In the genomic region with DNA sequence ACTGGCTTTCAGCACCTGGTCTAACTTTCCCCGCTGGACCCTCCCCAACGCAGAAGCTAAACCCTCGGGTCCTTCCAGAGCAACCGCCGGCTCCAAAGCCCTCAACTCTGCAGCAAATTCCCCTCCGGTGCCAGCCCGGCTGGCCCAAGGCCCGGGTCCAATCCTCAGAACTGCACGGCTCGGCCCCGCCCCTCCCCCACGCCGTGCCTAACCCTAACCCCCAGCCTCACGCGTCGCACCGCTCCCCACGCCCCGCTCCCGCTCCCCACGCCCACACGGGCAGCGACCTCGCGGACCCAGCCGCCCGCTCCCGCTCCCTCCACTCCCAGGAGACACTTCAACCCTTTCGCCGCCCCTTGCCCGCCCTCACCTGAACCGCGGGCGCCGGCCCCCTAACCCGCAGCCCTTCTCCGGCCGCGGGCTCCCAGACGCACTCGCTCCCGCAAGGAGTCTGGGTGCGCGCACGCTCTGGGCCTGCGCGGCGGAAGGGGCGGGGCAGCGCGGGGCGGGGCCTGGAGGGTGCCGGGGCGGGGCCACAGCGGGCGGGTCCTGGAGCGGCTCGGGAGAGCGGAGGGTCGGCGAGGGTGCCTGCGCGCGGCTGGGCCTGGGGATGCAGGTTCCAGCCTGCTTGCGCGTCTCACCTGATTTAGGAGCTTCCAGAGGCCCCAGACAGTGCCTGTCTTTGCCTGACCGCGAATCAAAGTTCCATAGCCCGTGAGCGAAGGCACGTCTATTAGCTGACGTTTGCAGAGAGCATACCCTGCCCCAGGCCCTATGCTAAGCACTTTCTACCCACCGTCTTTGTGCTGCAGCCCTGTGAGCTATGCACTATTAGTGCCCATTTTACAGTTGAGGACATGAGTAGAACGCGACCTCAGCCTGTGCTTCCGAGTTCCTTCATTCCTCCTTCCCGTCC, we compare ENCODE assay signal across 1 cellular context.
TF ChIP-seq lines count a peak whose summit lies in the region.

A gene (minus strand): TSS at position 453 of the 916 bp plus-strand sequence. CDS start 2,729 bp downstream, outside the sequence.

TF ChIP-seq in HepG2, 621 proteins besides CTCF, POLR2A, EP300 and RAD21 (continued from another document and continues in another):
- TF ChIP-seq, protein P1, sequence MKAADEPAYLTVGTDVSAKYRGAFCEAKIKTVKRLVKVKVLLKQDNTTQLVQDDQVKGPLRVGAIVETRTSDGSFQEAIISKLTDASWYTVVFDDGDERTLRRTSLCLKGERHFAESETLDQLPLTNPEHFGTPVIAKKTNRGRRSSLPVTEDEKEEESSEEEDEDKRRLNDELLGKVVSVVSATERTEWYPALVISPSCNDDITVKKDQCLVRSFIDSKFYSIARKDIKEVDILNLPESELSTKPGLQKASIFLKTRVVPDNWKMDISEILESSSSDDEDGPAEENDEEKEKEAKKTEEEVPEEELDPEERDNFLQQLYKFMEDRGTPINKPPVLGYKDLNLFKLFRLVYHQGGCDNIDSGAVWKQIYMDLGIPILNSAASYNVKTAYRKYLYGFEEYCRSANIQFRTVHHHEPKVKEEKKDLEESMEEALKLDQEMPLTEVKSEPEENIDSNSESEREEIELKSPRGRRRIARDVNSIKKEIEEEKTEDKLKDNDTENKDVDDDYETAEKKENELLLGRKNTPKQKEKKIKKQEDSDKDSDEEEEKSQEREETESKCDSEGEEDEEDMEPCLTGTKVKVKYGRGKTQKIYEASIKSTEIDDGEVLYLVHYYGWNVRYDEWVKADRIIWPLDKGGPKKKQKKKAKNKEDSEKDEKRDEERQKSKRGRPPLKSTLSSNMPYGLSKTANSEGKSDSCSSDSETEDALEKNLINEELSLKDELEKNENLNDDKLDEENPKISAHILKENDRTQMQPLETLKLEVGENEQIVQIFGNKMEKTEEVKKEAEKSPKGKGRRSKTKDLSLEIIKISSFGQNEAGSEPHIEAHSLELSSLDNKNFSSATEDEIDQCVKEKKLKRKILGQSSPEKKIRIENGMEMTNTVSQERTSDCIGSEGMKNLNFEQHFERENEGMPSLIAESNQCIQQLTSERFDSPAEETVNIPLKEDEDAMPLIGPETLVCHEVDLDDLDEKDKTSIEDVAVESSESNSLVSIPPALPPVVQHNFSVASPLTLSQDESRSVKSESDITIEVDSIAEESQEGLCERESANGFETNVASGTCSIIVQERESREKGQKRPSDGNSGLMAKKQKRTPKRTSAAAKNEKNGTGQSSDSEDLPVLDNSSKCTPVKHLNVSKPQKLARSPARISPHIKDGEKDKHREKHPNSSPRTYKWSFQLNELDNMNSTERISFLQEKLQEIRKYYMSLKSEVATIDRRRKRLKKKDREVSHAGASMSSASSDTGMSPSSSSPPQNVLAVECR (CRISPR knock-in tag; IDR thresholded peaks at IDR 0.05; ENCODE audit: borderline replicate concordance), result peak; percentile 82; the same call in 1 of the 2 replicates
- TF ChIP-seq GZF1 (CRISPR knock-in tag; IDR thresholded peaks at IDR 0.05) (no peak), POLR2G (IDR thresholded peaks at IDR 0.05; ENCODE audit: low read depth, low read length) (peak; percentile 85), ZNF772 (CRISPR knock-in tag; IDR thresholded peaks at IDR 0.05) (peak; percentile 60; the same call in 1 of the 2 replicates), RARG (CRISPR knock-in tag; IDR thresholded peaks at IDR 0.05; ENCODE audit: low read depth) (no peak), PAX8 (CRISPR knock-in tag; IDR thresholded peaks at IDR 0.05; ENCODE audit: borderline replicate concordance) (no peak), ZNF296 (CRISPR knock-in tag; conservative IDR thresholded peaks at IDR 0.05) (no peak), ZNF24 (IDR thresholded peaks at IDR 0.05) (no peak), ZFP62 (CRISPR knock-in tag; IDR thresholded peaks at IDR 0.05) (no peak), POGZ (CRISPR knock-in tag; IDR thresholded peaks at IDR 0.05) (peak; percentile 32; the same call in 1 of the 2 replicates), KDM1A (CRISPR knock-in tag; IDR thresholded peaks at IDR 0.05) (no peak), THYN1 (CRISPR knock-in tag; IDR thresholded peaks at IDR 0.05; ENCODE audit: borderline replicate concordance, low read depth) (no peak), NR2F6 (IDR thresholded peaks at IDR 0.05) (no peak), NR2F6 (CRISPR knock-in tag; IDR thresholded peaks at IDR 0.05) (no peak), POLR2AphosphoS2 (IDR thresholded peaks at IDR 0.05; ENCODE audit: low read depth, low read length) (no peak), ZNF367 (CRISPR knock-in tag; IDR thresholded peaks at IDR 0.05; ENCODE audit: borderline replicate concordance) (no peak), MBD4 (IDR thresholded peaks at IDR 0.05; ENCODE audit: borderline replicate concordance, low read length) (no peak), TAF1 (CRISPR knock-in tag; IDR thresholded peaks at IDR 0.05) (peak; percentile 54), ZNF329 (CRISPR knock-in tag; IDR thresholded peaks at IDR 0.05; ENCODE audit: low read depth) (peak; percentile 64; the same call in 1 of the 2 replicates), ZNF121 (CRISPR knock-in tag; IDR thresholded peaks at IDR 0.05) (0 out of 2 replicates have a peak, but pooled peaks have one; percentile 42), YEATS2 (CRISPR knock-in tag; IDR thresholded peaks at IDR 0.05; ENCODE audit: borderline replicate concordance) (no peak), MED1 (CRISPR knock-in tag; IDR thresholded peaks at IDR 0.05) (peak; percentile 34), ZNF431 (CRISPR knock-in tag; IDR thresholded peaks at IDR 0.05; ENCODE audit: borderline replicate concordance, low read depth) (no peak), SMC3 (IDR thresholded peaks at IDR 0.05; ENCODE audit: low read length) (no peak), SMAD1 (CRISPR knock-in tag; IDR thresholded peaks at IDR 0.05; ENCODE audit: borderline replicate concordance, low read depth) (no peak), ZNF761 (CRISPR knock-in tag; conservative IDR thresholded peaks at IDR 0.05) (no peak), ZFP36L2 (CRISPR knock-in tag; IDR thresholded peaks at IDR 0.05) (no peak), MBNL3 (CRISPR knock-in tag; conservative IDR thresholded peaks at IDR 0.05) (no peak), PLRG1 (conservative IDR thresholded peaks at IDR 0.05) (no peak), SRY (CRISPR knock-in tag; IDR thresholded peaks at IDR 0.05) (no peak), ZNF564 (CRISPR knock-in tag; IDR thresholded peaks at IDR 0.05) (no peak), ZNF598 (CRISPR knock-in tag; IDR thresholded peaks at IDR 0.05; ENCODE audit: borderline replicate concordance) (no peak)
- TF ChIP-seq, protein P2, sequence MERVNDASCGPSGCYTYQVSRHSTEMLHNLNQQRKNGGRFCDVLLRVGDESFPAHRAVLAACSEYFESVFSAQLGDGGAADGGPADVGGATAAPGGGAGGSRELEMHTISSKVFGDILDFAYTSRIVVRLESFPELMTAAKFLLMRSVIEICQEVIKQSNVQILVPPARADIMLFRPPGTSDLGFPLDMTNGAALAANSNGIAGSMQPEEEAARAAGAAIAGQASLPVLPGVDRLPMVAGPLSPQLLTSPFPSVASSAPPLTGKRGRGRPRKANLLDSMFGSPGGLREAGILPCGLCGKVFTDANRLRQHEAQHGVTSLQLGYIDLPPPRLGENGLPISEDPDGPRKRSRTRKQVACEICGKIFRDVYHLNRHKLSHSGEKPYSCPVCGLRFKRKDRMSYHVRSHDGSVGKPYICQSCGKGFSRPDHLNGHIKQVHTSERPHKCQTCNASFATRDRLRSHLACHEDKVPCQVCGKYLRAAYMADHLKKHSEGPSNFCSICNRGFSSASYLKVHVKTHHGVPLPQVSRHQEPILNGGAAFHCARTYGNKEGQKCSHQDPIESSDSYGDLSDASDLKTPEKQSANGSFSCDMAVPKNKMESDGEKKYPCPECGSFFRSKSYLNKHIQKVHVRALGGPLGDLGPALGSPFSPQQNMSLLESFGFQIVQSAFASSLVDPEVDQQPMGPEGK (CRISPR knock-in tag; IDR thresholded peaks at IDR 0.05), result no peak; the same call in 1 of the 2 replicates
- TF ChIP-seq, protein P3, sequence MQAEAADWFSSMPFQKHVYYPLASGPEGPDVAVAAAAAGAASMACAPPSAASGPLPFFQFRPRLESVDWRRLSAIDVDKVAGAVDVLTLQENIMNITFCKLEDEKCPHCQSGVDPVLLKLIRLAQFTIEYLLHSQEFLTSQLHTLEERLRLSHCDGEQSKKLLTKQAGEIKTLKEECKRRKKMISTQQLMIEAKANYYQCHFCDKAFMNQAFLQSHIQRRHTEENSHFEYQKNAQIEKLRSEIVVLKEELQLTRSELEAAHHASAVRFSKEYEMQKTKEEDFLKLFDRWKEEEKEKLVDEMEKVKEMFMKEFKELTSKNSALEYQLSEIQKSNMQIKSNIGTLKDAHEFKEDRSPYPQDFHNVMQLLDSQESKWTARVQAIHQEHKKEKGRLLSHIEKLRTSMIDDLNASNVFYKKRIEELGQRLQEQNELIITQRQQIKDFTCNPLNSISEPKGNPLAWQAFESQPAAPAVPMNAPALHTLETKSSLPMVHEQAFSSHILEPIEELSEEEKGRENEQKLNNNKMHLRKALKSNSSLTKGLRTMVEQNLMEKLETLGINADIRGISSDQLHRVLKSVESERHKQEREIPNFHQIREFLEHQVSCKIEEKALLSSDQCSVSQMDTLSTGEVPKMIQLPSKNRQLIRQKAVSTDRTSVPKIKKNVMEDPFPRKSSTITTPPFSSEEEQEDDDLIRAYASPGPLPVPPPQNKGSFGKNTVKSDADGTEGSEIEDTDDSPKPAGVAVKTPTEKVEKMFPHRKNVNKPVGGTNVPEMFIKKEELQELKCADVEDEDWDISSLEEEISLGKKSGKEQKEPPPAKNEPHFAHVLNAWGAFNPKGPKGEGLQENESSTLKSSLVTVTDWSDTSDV (CRISPR knock-in tag; IDR thresholded peaks at IDR 0.05), result no peak
- TF ChIP-seq, protein P4, sequence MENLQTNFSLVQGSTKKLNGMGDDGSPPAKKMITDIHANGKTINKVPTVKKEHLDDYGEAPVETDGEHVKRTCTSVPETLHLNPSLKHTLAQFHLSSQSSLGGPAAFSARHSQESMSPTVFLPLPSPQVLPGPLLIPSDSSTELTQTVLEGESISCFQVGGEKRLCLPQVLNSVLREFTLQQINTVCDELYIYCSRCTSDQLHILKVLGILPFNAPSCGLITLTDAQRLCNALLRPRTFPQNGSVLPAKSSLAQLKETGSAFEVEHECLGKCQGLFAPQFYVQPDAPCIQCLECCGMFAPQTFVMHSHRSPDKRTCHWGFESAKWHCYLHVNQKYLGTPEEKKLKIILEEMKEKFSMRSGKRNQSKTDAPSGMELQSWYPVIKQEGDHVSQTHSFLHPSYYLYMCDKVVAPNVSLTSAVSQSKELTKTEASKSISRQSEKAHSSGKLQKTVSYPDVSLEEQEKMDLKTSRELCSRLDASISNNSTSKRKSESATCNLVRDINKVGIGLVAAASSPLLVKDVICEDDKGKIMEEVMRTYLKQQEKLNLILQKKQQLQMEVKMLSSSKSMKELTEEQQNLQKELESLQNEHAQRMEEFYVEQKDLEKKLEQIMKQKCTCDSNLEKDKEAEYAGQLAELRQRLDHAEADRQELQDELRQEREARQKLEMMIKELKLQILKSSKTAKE (CRISPR knock-in tag; IDR thresholded peaks at IDR 0.05; ENCODE audit: borderline replicate concordance), result no peak
- TF ChIP-seq, protein P5, sequence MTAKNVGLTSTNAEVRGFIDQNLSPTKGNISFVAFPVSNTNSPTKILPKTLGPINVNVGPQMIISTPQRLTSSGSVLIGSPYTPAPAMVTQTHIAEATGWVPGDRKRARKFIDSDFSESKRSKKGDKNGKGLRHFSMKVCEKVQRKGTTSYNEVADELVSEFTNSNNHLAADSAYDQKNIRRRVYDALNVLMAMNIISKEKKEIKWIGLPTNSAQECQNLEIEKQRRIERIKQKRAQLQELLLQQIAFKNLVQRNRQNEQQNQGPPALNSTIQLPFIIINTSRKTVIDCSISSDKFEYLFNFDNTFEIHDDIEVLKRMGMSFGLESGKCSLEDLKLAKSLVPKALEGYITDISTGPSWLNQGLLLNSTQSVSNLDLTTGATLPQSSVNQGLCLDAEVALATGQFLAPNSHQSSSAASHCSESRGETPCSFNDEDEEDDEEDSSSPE (CRISPR knock-in tag; IDR thresholded peaks at IDR 0.05), result peak; percentile 10; the same call in 1 of the 2 replicates
- TF ChIP-seq, protein P6, sequence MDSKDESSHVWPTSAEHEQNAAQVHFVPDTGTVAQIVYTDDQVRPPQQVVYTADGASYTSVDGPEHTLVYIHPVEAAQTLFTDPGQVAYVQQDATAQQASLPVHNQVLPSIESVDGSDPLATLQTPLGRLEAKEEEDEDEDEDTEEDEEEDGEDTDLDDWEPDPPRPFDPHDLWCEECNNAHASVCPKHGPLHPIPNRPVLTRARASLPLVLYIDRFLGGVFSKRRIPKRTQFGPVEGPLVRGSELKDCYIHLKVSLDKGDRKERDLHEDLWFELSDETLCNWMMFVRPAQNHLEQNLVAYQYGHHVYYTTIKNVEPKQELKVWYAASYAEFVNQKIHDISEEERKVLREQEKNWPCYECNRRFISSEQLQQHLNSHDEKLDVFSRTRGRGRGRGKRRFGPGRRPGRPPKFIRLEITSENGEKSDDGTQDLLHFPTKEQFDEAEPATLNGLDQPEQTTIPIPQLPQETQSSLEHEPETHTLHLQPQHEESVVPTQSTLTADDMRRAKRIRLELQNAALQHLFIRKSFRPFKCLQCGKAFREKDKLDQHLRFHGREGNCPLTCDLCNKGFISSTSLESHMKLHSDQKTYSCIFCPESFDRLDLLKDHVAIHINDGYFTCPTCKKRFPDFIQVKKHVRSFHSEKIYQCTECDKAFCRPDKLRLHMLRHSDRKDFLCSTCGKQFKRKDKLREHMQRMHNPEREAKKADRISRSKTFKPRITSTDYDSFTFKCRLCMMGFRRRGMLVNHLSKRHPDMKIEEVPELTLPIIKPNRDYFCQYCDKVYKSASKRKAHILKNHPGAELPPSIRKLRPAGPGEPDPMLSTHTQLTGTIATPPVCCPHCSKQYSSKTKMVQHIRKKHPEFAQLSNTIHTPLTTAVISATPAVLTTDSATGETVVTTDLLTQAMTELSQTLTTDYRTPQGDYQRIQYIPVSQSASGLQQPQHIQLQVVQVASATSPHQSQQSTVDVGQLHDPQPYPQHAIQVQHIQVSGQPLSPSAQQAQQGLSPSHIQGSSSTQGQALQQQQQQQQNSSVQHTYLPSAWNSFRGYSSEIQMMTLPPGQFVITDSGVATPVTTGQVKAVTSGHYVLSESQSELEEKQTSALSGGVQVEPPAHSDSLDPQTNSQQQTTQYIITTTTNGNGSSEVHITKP (CRISPR knock-in tag; IDR thresholded peaks at IDR 0.05; ENCODE audit: low read depth), result no peak
- TF ChIP-seq, protein P7, sequence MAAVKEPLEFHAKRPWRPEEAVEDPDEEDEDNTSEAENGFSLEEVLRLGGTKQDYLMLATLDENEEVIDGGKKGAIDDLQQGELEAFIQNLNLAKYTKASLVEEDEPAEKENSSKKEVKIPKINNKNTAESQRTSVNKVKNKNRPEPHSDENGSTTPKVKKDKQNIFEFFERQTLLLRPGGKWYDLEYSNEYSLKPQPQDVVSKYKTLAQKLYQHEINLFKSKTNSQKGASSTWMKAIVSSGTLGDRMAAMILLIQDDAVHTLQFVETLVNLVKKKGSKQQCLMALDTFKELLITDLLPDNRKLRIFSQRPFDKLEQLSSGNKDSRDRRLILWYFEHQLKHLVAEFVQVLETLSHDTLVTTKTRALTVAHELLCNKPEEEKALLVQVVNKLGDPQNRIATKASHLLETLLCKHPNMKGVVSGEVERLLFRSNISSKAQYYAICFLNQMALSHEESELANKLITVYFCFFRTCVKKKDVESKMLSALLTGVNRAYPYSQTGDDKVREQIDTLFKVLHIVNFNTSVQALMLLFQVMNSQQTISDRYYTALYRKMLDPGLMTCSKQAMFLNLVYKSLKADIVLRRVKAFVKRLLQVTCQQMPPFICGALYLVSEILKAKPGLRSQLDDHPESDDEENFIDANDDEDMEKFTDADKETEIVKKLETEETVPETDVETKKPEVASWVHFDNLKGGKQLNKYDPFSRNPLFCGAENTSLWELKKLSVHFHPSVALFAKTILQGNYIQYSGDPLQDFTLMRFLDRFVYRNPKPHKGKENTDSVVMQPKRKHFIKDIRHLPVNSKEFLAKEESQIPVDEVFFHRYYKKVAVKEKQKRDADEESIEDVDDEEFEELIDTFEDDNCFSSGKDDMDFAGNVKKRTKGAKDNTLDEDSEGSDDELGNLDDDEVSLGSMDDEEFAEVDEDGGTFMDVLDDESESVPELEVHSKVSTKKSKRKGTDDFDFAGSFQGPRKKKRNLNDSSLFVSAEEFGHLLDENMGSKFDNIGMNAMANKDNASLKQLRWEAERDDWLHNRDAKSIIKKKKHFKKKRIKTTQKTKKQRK (IDR thresholded peaks at IDR 0.05; ENCODE audit: low read length), result no peak
